Comparison of ENCODE assay signal across 1 cellular context in the genomic region with DNA sequence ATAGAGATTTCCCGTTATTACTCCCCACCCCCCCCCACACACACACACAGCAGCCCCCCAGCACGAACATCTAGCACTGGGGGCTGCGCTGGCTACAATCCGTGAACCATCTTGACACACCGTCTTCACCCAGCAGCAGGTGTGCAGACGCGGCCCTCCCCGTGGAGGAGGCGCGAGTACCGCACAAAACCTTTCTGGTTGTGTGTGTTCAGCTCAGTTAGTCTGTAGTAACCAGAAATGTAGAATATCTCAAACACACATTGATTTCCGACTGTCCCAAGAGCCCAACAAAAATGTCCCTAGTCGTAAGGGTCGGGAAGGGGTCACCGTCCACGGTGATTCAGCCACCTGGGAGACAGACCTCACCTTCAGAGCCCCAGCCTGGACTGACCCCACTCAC.
TF ChIP-seq lines count a peak whose summit lies in the region.

No MANE protein-coding gene starts in this region.

TF ChIP-seq in WTC11, 78 proteins besides CTCF, POLR2A, EP300 and RAD21 (continued from another document):
- TF ChIP-seq, protein P1, sequence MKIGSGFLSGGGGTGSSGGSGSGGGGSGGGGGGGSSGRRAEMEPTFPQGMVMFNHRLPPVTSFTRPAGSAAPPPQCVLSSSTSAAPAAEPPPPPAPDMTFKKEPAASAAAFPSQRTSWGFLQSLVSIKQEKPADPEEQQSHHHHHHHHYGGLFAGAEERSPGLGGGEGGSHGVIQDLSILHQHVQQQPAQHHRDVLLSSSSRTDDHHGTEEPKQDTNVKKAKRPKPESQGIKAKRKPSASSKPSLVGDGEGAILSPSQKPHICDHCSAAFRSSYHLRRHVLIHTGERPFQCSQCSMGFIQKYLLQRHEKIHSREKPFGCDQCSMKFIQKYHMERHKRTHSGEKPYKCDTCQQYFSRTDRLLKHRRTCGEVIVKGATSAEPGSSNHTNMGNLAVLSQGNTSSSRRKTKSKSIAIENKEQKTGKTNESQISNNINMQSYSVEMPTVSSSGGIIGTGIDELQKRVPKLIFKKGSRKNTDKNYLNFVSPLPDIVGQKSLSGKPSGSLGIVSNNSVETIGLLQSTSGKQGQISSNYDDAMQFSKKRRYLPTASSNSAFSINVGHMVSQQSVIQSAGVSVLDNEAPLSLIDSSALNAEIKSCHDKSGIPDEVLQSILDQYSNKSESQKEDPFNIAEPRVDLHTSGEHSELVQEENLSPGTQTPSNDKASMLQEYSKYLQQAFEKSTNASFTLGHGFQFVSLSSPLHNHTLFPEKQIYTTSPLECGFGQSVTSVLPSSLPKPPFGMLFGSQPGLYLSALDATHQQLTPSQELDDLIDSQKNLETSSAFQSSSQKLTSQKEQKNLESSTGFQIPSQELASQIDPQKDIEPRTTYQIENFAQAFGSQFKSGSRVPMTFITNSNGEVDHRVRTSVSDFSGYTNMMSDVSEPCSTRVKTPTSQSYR (CRISPR knock-in tag; IDR thresholded peaks at IDR 0.05): no peak
- no peak for TF ChIP-seq NR2C2 (CRISPR knock-in tag; IDR thresholded peaks at IDR 0.05)
- TF ChIP-seq, protein P2, sequence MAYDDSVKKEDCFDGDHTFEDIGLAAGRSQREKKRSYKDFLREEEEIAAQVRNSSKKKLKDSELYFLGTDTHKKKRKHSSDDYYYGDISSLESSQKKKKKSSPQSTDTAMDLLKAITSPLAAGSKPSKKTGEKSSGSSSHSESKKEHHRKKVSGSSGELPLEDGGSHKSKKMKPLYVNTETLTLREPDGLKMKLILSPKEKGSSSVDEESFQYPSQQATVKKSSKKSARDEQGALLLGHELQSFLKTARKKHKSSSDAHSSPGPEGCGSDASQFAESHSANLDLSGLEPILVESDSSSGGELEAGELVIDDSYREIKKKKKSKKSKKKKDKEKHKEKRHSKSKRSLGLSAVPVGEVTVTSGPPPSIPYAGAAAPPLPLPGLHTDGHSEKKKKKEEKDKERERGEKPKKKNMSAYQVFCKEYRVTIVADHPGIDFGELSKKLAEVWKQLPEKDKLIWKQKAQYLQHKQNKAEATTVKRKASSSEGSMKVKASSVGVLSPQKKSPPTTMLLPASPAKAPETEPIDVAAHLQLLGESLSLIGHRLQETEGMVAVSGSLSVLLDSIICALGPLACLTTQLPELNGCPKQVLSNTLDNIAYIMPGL (CRISPR knock-in tag; IDR thresholded peaks at IDR 0.05): no peak
